In the genomic region with DNA sequence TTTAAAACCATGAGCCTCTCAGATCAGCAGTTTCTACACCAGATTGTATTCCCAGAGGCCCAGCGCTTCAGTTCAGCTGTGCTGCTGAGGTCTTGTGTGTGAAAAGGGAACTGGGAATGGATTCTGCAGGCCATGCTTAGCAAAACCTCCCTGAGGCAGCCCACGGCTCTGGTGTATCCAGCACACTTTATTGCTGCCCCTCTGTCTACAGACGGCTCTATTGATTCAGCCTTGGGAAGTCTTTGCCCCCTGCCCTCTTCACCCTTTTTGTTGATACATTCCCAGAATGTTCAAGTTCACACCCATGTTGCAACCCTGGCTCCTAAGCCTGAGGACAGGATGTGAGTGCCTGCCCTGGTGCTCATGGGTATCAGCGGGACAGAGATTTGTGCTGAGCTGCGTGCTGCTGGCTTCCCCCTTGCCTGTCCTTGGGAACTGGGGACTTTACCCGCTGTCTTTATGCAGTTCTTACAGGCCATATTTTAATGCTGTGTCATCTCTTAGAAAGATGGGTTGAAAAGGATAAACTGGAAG, we compare ENCODE assay signal across 1 cellular context.
A peak's percentile ranks its signal among the peaks of the same experiment; 100 is the strongest.
TF ChIP-seq lines count a peak whose summit lies in the region.

No MANE protein-coding gene starts in this region.

TF ChIP-seq in HepG2, 621 proteins besides CTCF, POLR2A, EP300 and RAD21 (continued from another document and continues in another):
- TF ChIP-seq NFAT5 (CRISPR knock-in tag; IDR thresholded peaks at IDR 0.05) = no peak
- TF ChIP-seq STAT5B (CRISPR knock-in tag; IDR thresholded peaks at IDR 0.05) = no peak
- TF ChIP-seq ZNF431 (CRISPR knock-in tag; IDR thresholded peaks at IDR 0.05; ENCODE audit: borderline replicate concordance, low read depth) = peak; percentile 93; the same call in 1 of the 2 replicates
- peak; percentile 96 for TF ChIP-seq CEBPB (IDR thresholded peaks at IDR 0.05; ENCODE audit: borderline replicate concordance, low read depth, low read length)
- peak; percentile 83; the same call in 1 of the 2 replicates for TF ChIP-seq ZMYM2 (CRISPR knock-in tag; IDR thresholded peaks at IDR 0.05)
- TF ChIP-seq ETV5 (CRISPR knock-in tag; IDR thresholded peaks at IDR 0.05; ENCODE audit: borderline replicate concordance) = peak; percentile 95
- TF ChIP-seq FIP1L1 (IDR thresholded peaks at IDR 0.05; ENCODE audit: borderline replicate concordance, insufficient read depth, low read depth, low read length) = no peak
- TF ChIP-seq, protein P1, sequence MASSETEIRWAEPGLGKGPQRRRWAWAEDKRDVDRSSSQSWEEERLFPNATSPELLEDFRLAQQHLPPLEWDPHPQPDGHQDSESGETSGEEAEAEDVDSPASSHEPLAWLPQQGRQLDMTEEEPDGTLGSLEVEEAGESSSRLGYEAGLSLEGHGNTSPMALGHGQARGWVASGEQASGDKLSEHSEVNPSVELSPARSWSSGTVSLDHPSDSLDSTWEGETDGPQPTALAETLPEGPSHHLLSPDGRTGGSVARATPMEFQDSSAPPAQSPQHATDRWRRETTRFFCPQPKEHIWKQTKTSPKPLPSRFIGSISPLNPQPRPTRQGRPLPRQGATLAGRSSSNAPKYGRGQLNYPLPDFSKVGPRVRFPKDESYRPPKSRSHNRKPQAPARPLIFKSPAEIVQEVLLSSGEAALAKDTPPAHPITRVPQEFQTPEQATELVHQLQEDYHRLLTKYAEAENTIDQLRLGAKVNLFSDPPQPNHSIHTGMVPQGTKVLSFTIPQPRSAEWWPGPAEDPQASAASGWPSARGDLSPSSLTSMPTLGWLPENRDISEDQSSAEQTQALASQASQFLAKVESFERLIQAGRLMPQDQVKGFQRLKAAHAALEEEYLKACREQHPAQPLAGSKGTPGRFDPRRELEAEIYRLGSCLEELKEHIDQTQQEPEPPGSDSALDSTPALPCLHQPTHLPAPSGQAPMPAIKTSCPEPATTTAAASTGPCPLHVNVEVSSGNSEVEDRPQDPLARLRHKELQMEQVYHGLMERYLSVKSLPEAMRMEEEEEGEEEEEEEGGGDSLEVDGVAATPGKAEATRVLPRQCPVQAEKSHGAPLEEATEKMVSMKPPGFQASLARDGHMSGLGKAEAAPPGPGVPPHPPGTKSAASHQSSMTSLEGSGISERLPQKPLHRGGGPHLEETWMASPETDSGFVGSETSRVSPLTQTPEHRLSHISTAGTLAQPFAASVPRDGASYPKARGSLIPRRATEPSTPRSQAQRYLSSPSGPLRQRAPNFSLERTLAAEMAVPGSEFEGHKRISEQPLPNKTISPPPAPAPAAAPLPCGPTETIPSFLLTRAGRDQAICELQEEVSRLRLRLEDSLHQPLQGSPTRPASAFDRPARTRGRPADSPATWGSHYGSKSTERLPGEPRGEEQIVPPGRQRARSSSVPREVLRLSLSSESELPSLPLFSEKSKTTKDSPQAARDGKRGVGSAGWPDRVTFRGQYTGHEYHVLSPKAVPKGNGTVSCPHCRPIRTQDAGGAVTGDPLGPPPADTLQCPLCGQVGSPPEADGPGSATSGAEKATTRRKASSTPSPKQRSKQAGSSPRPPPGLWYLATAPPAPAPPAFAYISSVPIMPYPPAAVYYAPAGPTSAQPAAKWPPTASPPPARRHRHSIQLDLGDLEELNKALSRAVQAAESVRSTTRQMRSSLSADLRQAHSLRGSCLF (CRISPR knock-in tag; IDR thresholded peaks at IDR 0.05; ENCODE audit: borderline replicate concordance) = no peak
- TF ChIP-seq YEATS4 (CRISPR knock-in tag; IDR thresholded peaks at IDR 0.05; ENCODE audit: borderline replicate concordance) = peak; percentile 75; the same call in 1 of the 2 replicates
- TF ChIP-seq, protein P2, sequence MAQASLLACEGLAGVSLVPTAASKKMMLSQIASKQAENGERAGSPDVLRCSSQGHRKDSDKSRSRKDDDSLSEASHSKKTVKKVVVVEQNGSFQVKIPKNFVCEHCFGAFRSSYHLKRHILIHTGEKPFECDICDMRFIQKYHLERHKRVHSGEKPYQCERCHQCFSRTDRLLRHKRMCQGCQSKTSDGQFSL (CRISPR knock-in tag; IDR thresholded peaks at IDR 0.05) = no peak
- TF ChIP-seq SP1 (IDR thresholded peaks at IDR 0.05) = no peak
- no peak for TF ChIP-seq SP1 (CRISPR knock-in tag; IDR thresholded peaks at IDR 0.05)
- no peak for TF ChIP-seq ZNF3 (CRISPR knock-in tag; IDR thresholded peaks at IDR 0.05)
- TF ChIP-seq NFRKB (IDR thresholded peaks at IDR 0.05) = no peak
- peak; percentile 95 for TF ChIP-seq ONECUT2 (CRISPR knock-in tag; IDR thresholded peaks at IDR 0.05)
- no peak for TF ChIP-seq ZNF562 (CRISPR knock-in tag; IDR thresholded peaks at IDR 0.05; ENCODE audit: borderline replicate concordance)
- TF ChIP-seq E2F2 (CRISPR knock-in tag; IDR thresholded peaks at IDR 0.05; ENCODE audit: borderline replicate concordance) = no peak
- no peak for TF ChIP-seq RARG (CRISPR knock-in tag; IDR thresholded peaks at IDR 0.05; ENCODE audit: low read depth)
- peak; percentile 92 for TF ChIP-seq HOXA3 (CRISPR knock-in tag; IDR thresholded peaks at IDR 0.05)
- TF ChIP-seq ZNF646 (CRISPR knock-in tag; IDR thresholded peaks at IDR 0.05) = peak; percentile 84; the same call in 1 of the 2 replicates
- no peak for TF ChIP-seq ZNF33A (CRISPR knock-in tag; IDR thresholded peaks at IDR 0.05; ENCODE audit: borderline replicate concordance)
- no peak for TF ChIP-seq ZNF549 (CRISPR knock-in tag; IDR thresholded peaks at IDR 0.05)
- TF ChIP-seq, protein P3, sequence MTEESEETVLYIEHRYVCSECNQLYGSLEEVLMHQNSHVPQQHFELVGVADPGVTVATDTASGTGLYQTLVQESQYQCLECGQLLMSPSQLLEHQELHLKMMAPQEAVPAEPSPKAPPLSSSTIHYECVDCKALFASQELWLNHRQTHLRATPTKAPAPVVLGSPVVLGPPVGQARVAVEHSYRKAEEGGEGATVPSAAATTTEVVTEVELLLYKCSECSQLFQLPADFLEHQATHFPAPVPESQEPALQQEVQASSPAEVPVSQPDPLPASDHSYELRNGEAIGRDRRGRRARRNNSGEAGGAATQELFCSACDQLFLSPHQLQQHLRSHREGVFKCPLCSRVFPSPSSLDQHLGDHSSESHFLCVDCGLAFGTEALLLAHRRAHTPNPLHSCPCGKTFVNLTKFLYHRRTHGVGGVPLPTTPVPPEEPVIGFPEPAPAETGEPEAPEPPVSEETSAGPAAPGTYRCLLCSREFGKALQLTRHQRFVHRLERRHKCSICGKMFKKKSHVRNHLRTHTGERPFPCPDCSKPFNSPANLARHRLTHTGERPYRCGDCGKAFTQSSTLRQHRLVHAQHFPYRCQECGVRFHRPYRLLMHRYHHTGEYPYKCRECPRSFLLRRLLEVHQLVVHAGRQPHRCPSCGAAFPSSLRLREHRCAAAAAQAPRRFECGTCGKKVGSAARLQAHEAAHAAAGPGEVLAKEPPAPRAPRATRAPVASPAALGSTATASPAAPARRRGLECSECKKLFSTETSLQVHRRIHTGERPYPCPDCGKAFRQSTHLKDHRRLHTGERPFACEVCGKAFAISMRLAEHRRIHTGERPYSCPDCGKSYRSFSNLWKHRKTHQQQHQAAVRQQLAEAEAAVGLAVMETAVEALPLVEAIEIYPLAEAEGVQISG (CRISPR knock-in tag; IDR thresholded peaks at IDR 0.05) = peak; percentile 89
- peak; percentile 88 for TF ChIP-seq CBFB (CRISPR knock-in tag; IDR thresholded peaks at IDR 0.05)
- TF ChIP-seq RBM22 (optimal IDR thresholded peaks at IDR 0.05; ENCODE audit: low read length) = no peak
- TF ChIP-seq MAFG (CRISPR knock-in tag; IDR thresholded peaks at IDR 0.05) = peak; percentile 64; the same call in 1 of the 2 replicates
- peak; percentile 57 for TF ChIP-seq ZFX (CRISPR knock-in tag; IDR thresholded peaks at IDR 0.05; ENCODE audit: low read depth)
- TF ChIP-seq ZZZ3 (CRISPR knock-in tag; IDR thresholded peaks at IDR 0.05; ENCODE audit: borderline replicate concordance) = no peak
- TF ChIP-seq, protein P4, sequence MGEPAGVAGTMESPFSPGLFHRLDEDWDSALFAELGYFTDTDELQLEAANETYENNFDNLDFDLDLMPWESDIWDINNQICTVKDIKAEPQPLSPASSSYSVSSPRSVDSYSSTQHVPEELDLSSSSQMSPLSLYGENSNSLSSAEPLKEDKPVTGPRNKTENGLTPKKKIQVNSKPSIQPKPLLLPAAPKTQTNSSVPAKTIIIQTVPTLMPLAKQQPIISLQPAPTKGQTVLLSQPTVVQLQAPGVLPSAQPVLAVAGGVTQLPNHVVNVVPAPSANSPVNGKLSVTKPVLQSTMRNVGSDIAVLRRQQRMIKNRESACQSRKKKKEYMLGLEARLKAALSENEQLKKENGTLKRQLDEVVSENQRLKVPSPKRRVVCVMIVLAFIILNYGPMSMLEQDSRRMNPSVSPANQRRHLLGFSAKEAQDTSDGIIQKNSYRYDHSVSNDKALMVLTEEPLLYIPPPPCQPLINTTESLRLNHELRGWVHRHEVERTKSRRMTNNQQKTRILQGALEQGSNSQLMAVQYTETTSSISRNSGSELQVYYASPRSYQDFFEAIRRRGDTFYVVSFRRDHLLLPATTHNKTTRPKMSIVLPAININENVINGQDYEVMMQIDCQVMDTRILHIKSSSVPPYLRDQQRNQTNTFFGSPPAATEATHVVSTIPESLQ (CRISPR knock-in tag; conservative IDR thresholded peaks at IDR 0.05) = no peak
